20 cellular contexts compared by ENCODE assay signal in the genomic region with DNA sequence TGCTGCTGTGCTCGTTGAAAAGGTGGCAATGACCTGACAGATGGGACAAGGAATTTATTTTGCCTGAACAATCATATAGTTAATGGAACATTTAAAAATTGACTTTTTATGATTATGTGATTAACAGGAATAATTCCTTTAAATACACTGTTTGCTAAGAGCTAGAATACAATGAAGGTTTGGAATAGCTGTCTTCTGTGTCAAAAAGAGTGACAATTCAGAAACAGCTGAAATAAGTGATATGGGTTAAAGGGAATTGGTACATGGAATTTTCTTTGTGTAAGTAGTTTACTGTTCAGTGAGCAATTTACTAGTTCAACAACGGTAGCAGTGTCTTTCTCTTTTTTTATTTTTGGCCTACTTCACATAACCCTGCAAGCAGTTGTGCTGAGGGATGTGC.
A peak's percentile ranks its signal among the peaks of the same experiment; 100 is the strongest.
DNase-seq lines count a peak whose midpoint lies in the region; TF ChIP-seq lines count a peak whose summit lies in the region.
"Had no signal": no experiment of that assay in that cellular context is flagged by ENCODE, and none has a peak within 500 bp of the region (broad histone marks: within the 10 kb centered on the region; RNA-seq: fewer than 3 reads in every experiment).

No MANE protein-coding gene starts in this region.

- no peaks in the 10 kb centered on the region for H3K36me3 Mint-ChIP-seq in MCF 10A (ENCODE audit: insufficient read depth, unreplicated experiment)

- no peak overlapping the region for H2AFZ ChIP-seq in osteoblast (ENCODE audit: low read length)

- intact Hi-C loops in MCF 10A (cut with micrococcal nuclease) = no loop called here

- H3K4me3 ChIP-seq in osteoblast (ENCODE audit: insufficient read depth, low read length) = no peak overlapping the region
- H3K4me3 ChIP-seq: A549 had no signal

- BruUV-seq in MCF 10A (replicated peaks; lab: Mats Ljungman, UMichigan) = no TSS peak

- H3K27ac Mint-ChIP-seq in MCF 10A (ENCODE audit: low read depth, unreplicated experiment) = no peak overlapping the region
- H3K27ac Mint-ChIP-seq: CD4-positive, alpha-beta T cell; HFFc6 had no signal

- H3K27ac ChIP-seq in osteoblast (ENCODE audit: low read depth, low read length) = no peak overlapping the region
- H3K27ac ChIP-seq: 22Rv1, A549, C4-2B had no signal

- no peaks in the 10 kb centered on the region for H3K9me3 Mint-ChIP-seq in MCF 10A (ENCODE audit: unreplicated experiment)

- DNase-seq in NCI-H1694 treated with DMSO at 0.1 percent for 48 hours (lab: John Stamatoyannopoulos, UW) (peak; percentile 22), NCI-H1694 (lab: John Stamatoyannopoulos, UW) (no peak), NCI-H69 (lab: John Stamatoyannopoulos, UW) (peak; percentile 82), putamen (ENCODE audit: low spot score) (peak; percentile 35), MCF 10A (ENCODE audit: unreplicated experiment) (no peak), osteoblast (ENCODE audit: insufficient read length, low spot score, missing footprints) (no peak)
- DNase-seq in stimulated activated CD4-positive, alpha-beta T cell treated with anti-CD3 and anti-CD28 coated beads, Interleukin-1b, Interleukin-23, amount 100 ng/mL, for 48 hours = no peak
- DNase-seq: AML-193; Caco-2; CD4-positive, alpha-beta T cell; DMS153; DMS79; GDM1; GOT3; H7; HFFc6; IMR-90 had no signal

- CTCF ChIA-PET in MCF 10A (lab: Yijun Ruan, JAX) = interaction anchor here (1.2 kb wide), 1 partner anchor 14 kb away, joined by 3 read pairs; no protein-coding TSS in a partner anchor

- H4K20me1 ChIP-seq in osteoblast (ENCODE audit: insufficient read depth, low read length) = no peaks in the 10 kb centered on the region

- H3K36me3 ChIP-seq in osteoblast (ENCODE audit: insufficient read depth, low read length) = no peaks in the 10 kb centered on the region

- no peaks in the 10 kb centered on the region for H3K9me3 ChIP-seq in osteoblast (ENCODE audit: low read depth, low read length)
- H3K9me3 ChIP-seq: A549, Caco-2 had no signal

- TF ChIP-seq CTCF in MCF 10A (IDR thresholded peaks at IDR 0.05; ENCODE audit: unreplicated experiment) = no peak
- no peak for TF ChIP-seq CTCF in osteoblast (IDR thresholded peaks at IDR 0.05; ENCODE audit: extremely low read depth, low read depth, low read length)

- no peaks in the 10 kb centered on the region for H3K4me1 ChIP-seq in osteoblast (ENCODE audit: insufficient read depth, low read length)
- H3K4me1 ChIP-seq: A549, Caco-2 had no signal

- H3K4me3 Mint-ChIP-seq in MCF 10A (ENCODE audit: unreplicated experiment) = no peak overlapping the region
- H3K4me3 Mint-ChIP-seq: CD4-positive, alpha-beta T cell; HFFc6 had no signal

- no peaks in the 10 kb centered on the region for H3K27me3 ChIP-seq in osteoblast (ENCODE audit: insufficient read depth, low read length)

- no peaks in the 10 kb centered on the region for H3K27me3 Mint-ChIP-seq in MCF 10A (ENCODE audit: insufficient read depth, unreplicated experiment)
- H3K27me3 Mint-ChIP-seq: CD4-positive, alpha-beta T cell had no signal

- H3K79me2 ChIP-seq in osteoblast (ENCODE audit: insufficient read depth, low read length) = no peaks in the 10 kb centered on the region

- no peak overlapping the region for H3K4me2 ChIP-seq in osteoblast (ENCODE audit: insufficient read depth, low read length)
- H3K4me2 ChIP-seq: A549 had no signal

- H3K4me1 Mint-ChIP-seq in MCF 10A (ENCODE audit: insufficient read depth, unreplicated experiment) = no peaks in the 10 kb centered on the region

- POLR2A ChIA-PET in MCF 10A (lab: Yijun Ruan, JAX) = no interaction called here

Comparison
In these comparisons a context has a peak if more than half of its experiments do, and no peak if none do; other contexts are left out.
1. DNase-seq: peak in NCI-H1694 treated with DMSO at 0.1 percent for 48 hours (single experiment), NCI-H69 (single experiment) and putamen (single experiment); none in NCI-H1694 (single experiment), stimulated activated CD4-positive, alpha-beta T cell treated with anti-CD3 and anti-CD28 coated beads, Interleukin-1b, Interleukin-23, amount 100 ng/mL, for 48 hours (single experiment), MCF 10A (single experiment) and osteoblast (single experiment).